ENCODE assay signal across 30 cellular contexts in the genomic region with DNA sequence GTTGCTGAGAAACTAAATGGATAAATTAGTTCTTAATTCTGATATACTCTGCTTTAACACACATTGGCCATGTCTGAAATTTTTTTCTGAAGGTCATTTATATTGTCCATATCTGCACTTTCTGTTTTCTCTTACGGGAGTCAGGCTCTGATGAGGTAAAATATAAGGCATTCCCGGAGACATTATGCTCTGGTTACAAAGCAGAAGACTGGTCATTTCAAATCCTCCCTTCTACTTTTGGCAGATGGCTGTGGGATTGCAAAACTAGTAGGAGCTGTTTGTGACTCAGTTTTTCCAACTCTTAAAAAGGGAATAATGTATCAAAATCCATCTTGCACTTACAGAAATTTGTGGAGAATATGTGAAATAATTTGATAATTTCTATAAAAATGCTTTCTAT.
DNase-seq lines count a peak whose midpoint lies in the region; ATAC-seq, FAIRE-seq and TF ChIP-seq lines count a peak whose summit lies in the region.
"Had no signal": no experiment of that assay in that cellular context is flagged by ENCODE, and none has a peak within 500 bp of the region (broad histone marks: within the 10 kb centered on the region; RNA-seq: fewer than 3 reads in every experiment).

No MANE protein-coding gene starts in this region.

- WGBS in lower leg skin, 2 donors, result 74 to 85% methylated on average over 2 of the region's 2 CpGs

- ATAC-seq in left lung, result peak; percentile 32
- no peak for ATAC-seq in GM18867 (IDR thresholded peaks at IDR 0.05; ENCODE audit: unreplicated experiment)
- ATAC-seq: GM12878, HepG2 had no signal

- POLR2A ChIA-PET in MCF 10A (lab: Yijun Ruan, JAX), result interaction anchor here (0.8 kb wide), 1 partner anchor 658 kb away, joined by 3 read pairs; no protein-coding TSS in a partner anchor

- H3K9me3 ChIP-seq in breast epithelium (no peaks in the 10 kb centered on the region), left lung (no peaks in the 10 kb centered on the region)
- H3K9me3 ChIP-seq: BE2C, MG63, SK-N-SH had no signal

- H3K36me3 ChIP-seq in breast epithelium (no peaks in the 10 kb centered on the region), left lung (no peaks in the 10 kb centered on the region)
- H3K36me3 ChIP-seq: BE2C, MG63 had no signal

- no peaks in the 10 kb centered on the region for H3K9me3 Mint-ChIP-seq in MCF 10A (ENCODE audit: unreplicated experiment)

- H3K27ac Mint-ChIP-seq in MCF 10A (ENCODE audit: low read depth, unreplicated experiment), result no peak overlapping the region
- H3K27ac Mint-ChIP-seq: CD14-positive monocyte; CD8-positive, alpha-beta memory T cell had no signal

- CTCF ChIA-PET in MCF 10A (lab: Yijun Ruan, JAX), result interaction anchor here (0.7 to 1.2 kb wide), 2 partner anchors 17 to 356 kb away, joined by 3 read pairs; no protein-coding TSS in a partner anchor

- peak; percentile 63 for DNase-seq in MCF 10A (ENCODE audit: unreplicated experiment)
- no peak for DNase-seq in breast epithelium (ENCODE audit: low spot score in 2 of 2)
- DNase-seq in fibroblast of mammary gland (ENCODE audit: low read depth), result peak; percentile 70
- DNase-seq in left lung, result no peak
- DNase-seq in KG1 (lab: John Stamatoyannopoulos, UW), result no peak
- DNase-seq in GM19239 (ENCODE audit: insufficient read length, low spot score), result no peak
- DNase-seq in lower leg skin (ENCODE audit: low spot score in 2 of 2), result no peak
- DNase-seq: 8988T; ACHN; BE2C; CD8-positive, alpha-beta memory T cell; DMS 273 treated with DMSO at 0.1 percent for 48 hours; DMS79; EL; GDM1; H7; Kasumi-1; MG63; NCI-H1048; NCI-H1417 treated with DMSO at 0.1 percent for 48 hours; NCI-H187; NCI-H446; NCI-H524 treated with DMSO at 0.1 percent for 48 hours; NCI-H774; SK-N-SH had no signal

- peaks cover 20% of the 10 kb centered on the region for H3K4me1 Mint-ChIP-seq in MCF 10A (ENCODE audit: insufficient read depth, unreplicated experiment)
- H3K4me1 Mint-ChIP-seq: CD14-positive monocyte; CD8-positive, alpha-beta memory T cell had no signal

- no peak overlapping the region for H3K4me3 Mint-ChIP-seq in MCF 10A (ENCODE audit: unreplicated experiment)
- H3K4me3 Mint-ChIP-seq: CD14-positive monocyte; CD8-positive, alpha-beta memory T cell had no signal

- no peak overlapping the region for H3K4me3 ChIP-seq in breast epithelium
- no peak overlapping the region for H3K4me3 ChIP-seq in fibroblast of mammary gland (ENCODE audit: control insufficient read depth, low read depth, low read length)
- no peak overlapping the region for H3K4me3 ChIP-seq in left lung
- H3K4me3 ChIP-seq in lower leg skin (ENCODE audit: low read depth, poor library complexity, severe bottlenecking), result no peak overlapping the region
- H3K4me3 ChIP-seq: GM12878, MG63 had no signal

- H3K27me3 ChIP-seq in breast epithelium (no peaks in the 10 kb centered on the region), left lung (no peaks in the 10 kb centered on the region)
- H3K27me3 ChIP-seq: MG63 had no signal

- no peak for TF ChIP-seq POLR2A in breast epithelium (IDR thresholded peaks at IDR 0.05)
- TF ChIP-seq POLR2A in lower leg skin (IDR thresholded peaks at IDR 0.05), result no peak

- intact Hi-C loops in MCF 10A (cut with micrococcal nuclease), result no loop called here
- intact Hi-C loops in breast epithelium (cut with DNase I; ENCODE audit: low total_unique reads), result no loop called here
- intact Hi-C loops in left lung (cut with DNase I), result no loop called here
- intact Hi-C loops in lower leg skin (cut with DNase I; ENCODE audit: low total_unique reads), result no loop called here

- FAIRE-seq in GM19239 (lab: Jason Lieb, UNC), result no peak
- FAIRE-seq: GM12878, HepG2, RCC 7860 had no signal

- H3K27me3 Mint-ChIP-seq in MCF 10A (ENCODE audit: insufficient read depth, unreplicated experiment), result no peaks in the 10 kb centered on the region

- no TSS peak for BruUV-seq in MCF 10A (replicated peaks; lab: Mats Ljungman, UMichigan)

- H3K27ac ChIP-seq in breast epithelium (no peak overlapping the region), left lung (no peak overlapping the region)

- H3K4me1 ChIP-seq in breast epithelium (no peaks in the 10 kb centered on the region), left lung (no peaks in the 10 kb centered on the region)
- H3K4me1 ChIP-seq: BE2C had no signal

- TF ChIP-seq CTCF in MCF 10A (IDR thresholded peaks at IDR 0.05; ENCODE audit: unreplicated experiment), result no peak
- TF ChIP-seq CTCF in breast epithelium (IDR thresholded peaks at IDR 0.05), result no peak
- no peak for TF ChIP-seq CTCF in fibroblast of mammary gland (conservative IDR thresholded peaks at IDR 0.05; ENCODE audit: control insufficient read depth, insufficient read depth, low read depth, low read length)
- no peak for TF ChIP-seq CTCF in left lung (IDR thresholded peaks at IDR 0.05)
- no peak for TF ChIP-seq CTCF in lower leg skin (IDR thresholded peaks at IDR 0.05)

- no peaks in the 10 kb centered on the region for H3K36me3 Mint-ChIP-seq in MCF 10A (ENCODE audit: insufficient read depth, unreplicated experiment)
- H3K36me3 Mint-ChIP-seq: CD14-positive monocyte; CD8-positive, alpha-beta memory T cell had no signal

Comparison
In these comparisons a context has a peak if more than half of its experiments do, and no peak if none do; other contexts are left out.
1. DNase-seq: peak in MCF 10A (single experiment) and fibroblast of mammary gland (single experiment); none in breast epithelium (0 of 2), left lung (0 of 2), KG1 (single experiment), GM19239 (single experiment) and lower leg skin (0 of 2).